Comparison of ENCODE assay signal across 19 cellular contexts in genomic region chr9:81611664-81612063, GRCh38.
"Had no signal": no experiment of that assay in that cellular context is flagged by ENCODE, and none has a peak within 500 bp of the region (broad histone marks: within the 10 kb centered on the region; RNA-seq: fewer than 3 reads in every experiment).

No MANE protein-coding gene starts in this region.

- H3K4me1 ChIP-seq: lower lobe of right lung, pancreas had no signal

- H3K4me3 Mint-ChIP-seq: activated CD4-positive, alpha-beta memory T cell treated with anti-CD3 and anti-CD28 coated beads for 36 hours; activated naive CD4-positive, alpha-beta T cell treated with anti-CD3 and anti-CD28 coated beads for 36 hours; activated T-cell treated with anti-CD3 and anti-CD28 coated beads, Interleukin-2, amount 50 U/mL, for 72 hours; naive thymus-derived CD4-positive, alpha-beta T cell had no signal

- H3K9me3 ChIP-seq: lower lobe of right lung, neutrophil, pancreas, right lobe of liver had no signal

- H3K4me3 ChIP-seq: lower lobe of right lung, pancreas, right lobe of liver had no signal

- FAIRE-seq: pancreas had no signal

- H3K27ac ChIP-seq: epithelial cell of prostate, lower lobe of right lung, neutrophil, pancreas had no signal

- DNase-seq: activated CD4-positive, alpha-beta memory T cell treated with anti-CD3 and anti-CD28 coated beads for 36 hours; activated CD4-positive, alpha-beta T cell treated with anti-CD3 and anti-CD28 coated beads for 48 hours; activated effector memory CD4-positive, alpha-beta T cell treated with Interleukin-2 at 50 U/mL for 16 hours; activated naive CD4-positive, alpha-beta T cell treated with anti-CD3 and anti-CD28 coated beads for 36 hours; activated T-cell treated with anti-CD3 and anti-CD28 coated beads, Interleukin-2, amount 50 U/mL, for 72 hours; amygdala; cerebellar nuclear complex; cortex of kidney; immature natural killer cell; lower lobe of right lung; naive thymus-derived CD4-positive, alpha-beta T cell; pancreas; right lobe of liver; stimulated activated CD4-positive, alpha-beta T cell treated with anti-CD3 and anti-CD28 coated beads, Interleukin-2, amount 100 ng/mL, for 48 hours; stimulated activated naive CD4-positive, alpha-beta T cell; T-helper 2 cell had no signal

- H3K27me3 Mint-ChIP-seq: activated CD4-positive, alpha-beta memory T cell treated with anti-CD3 and anti-CD28 coated beads for 36 hours; naive thymus-derived CD4-positive, alpha-beta T cell had no signal

- H3K9me3 Mint-ChIP-seq: activated CD4-positive, alpha-beta memory T cell treated with anti-CD3 and anti-CD28 coated beads for 36 hours; activated naive CD4-positive, alpha-beta T cell treated with anti-CD3 and anti-CD28 coated beads for 36 hours; immature natural killer cell had no signal

- H3K36me3 Mint-ChIP-seq: activated CD4-positive, alpha-beta memory T cell treated with anti-CD3 and anti-CD28 coated beads for 36 hours; naive thymus-derived CD4-positive, alpha-beta T cell had no signal

- ATAC-seq: activated T-cell treated with anti-CD3 and anti-CD28 coated beads, Interleukin-2, amount 50 U/mL, for 72 hours; left lobe of liver; lower lobe of right lung; naive thymus-derived CD4-positive, alpha-beta T cell; pancreas had no signal

- H3K27me3 ChIP-seq: neutrophil, pancreas, right lobe of liver had no signal

- H3K27ac Mint-ChIP-seq: activated CD4-positive, alpha-beta memory T cell treated with anti-CD3 and anti-CD28 coated beads for 36 hours; activated naive CD4-positive, alpha-beta T cell treated with anti-CD3 and anti-CD28 coated beads for 36 hours; activated T-cell treated with anti-CD3 and anti-CD28 coated beads, Interleukin-2, amount 50 U/mL, for 72 hours; naive thymus-derived CD4-positive, alpha-beta T cell had no signal
